In genomic region chr14:36315159-36315853, GRCh38 we compare ENCODE assay signal across 1 cellular context.
TF ChIP-seq lines count a peak whose summit lies in the region.

No MANE protein-coding gene starts in this region.

TF ChIP-seq in GM23338, 12 proteins besides CTCF, POLR2A, EP300 and RAD21 (continued from another document):
- TF ChIP-seq ZNF462 (CRISPR knock-in tag; IDR thresholded peaks at IDR 0.05): no peak
